21 cellular contexts compared by ENCODE assay signal in genomic region chr6:12392490-12392889, GRCh38.
"Had no signal": no experiment of that assay in that cellular context is flagged by ENCODE, and none has a peak within 500 bp of the region (broad histone marks: within the 10 kb centered on the region; RNA-seq: fewer than 3 reads in every experiment).

No MANE protein-coding gene starts in this region.

- H3K27ac ChIP-seq: esophagus muscularis mucosa, gastrocnemius medialis, lower lobe of right lung, thyroid gland, upper lobe of right lung had no signal

- H3K4me1 ChIP-seq: gastrocnemius medialis, lower lobe of right lung, thyroid gland, upper lobe of right lung had no signal

- H3K36me3 ChIP-seq: esophagus muscularis mucosa, gastrocnemius medialis, lower lobe of right lung, thyroid gland, upper lobe of right lung had no signal

- DNase-seq: activated CD4-positive, alpha-beta T cell treated with anti-CD3 and anti-CD28 coated beads for 36 hours; activated CD4-positive, alpha-beta T cell treated with anti-CD3 and anti-CD28 coated beads, Interleukin-2, amount 50 U/mL, for 48 hours; activated CD8-positive, alpha-beta memory T cell treated with anti-CD3 and anti-CD28 coated beads, Interleukin-2, amount 50 U/mL, for 48 hours; activated naive CD4-positive, alpha-beta T cell treated with Interleukin-2 at 50 U/mL for 16 hours; activated naive CD8-positive, alpha-beta T cell treated with anti-CD3 and anti-CD28 coated beads for 36 hours; activated T-cell treated with anti-CD3 and anti-CD28 coated beads, Interleukin-2, amount 50 U/mL, for 48 hours; effector memory CD4-positive, alpha-beta T cell; gastrocnemius medialis; islet precursor cell; left colon; lower lobe of right lung; naive thymus-derived CD4-positive, alpha-beta T cell; occipital lobe; retina; stimulated activated CD4-positive, alpha-beta T cell treated with anti-CD3 and anti-CD28 coated beads, Interleukin-1b, Interleukin-23, amount 100 ng/mL, for 48 hours; substantia nigra; T1000; thyroid gland; upper lobe of right lung had no signal

- H3K9me3 ChIP-seq: esophagus muscularis mucosa, gastrocnemius medialis, lower lobe of right lung, thyroid gland, upper lobe of right lung had no signal

- ATAC-seq: activated CD4-positive, alpha-beta T cell treated with anti-CD3 and anti-CD28 coated beads for 36 hours; gastrocnemius medialis; left colon; lower lobe of right lung; naive thymus-derived CD4-positive, alpha-beta T cell; upper lobe of right lung; WTC11 had no signal

- H3K27me3 ChIP-seq: esophagus muscularis mucosa, gastrocnemius medialis, thyroid gland, upper lobe of right lung had no signal

- H3K4me3 ChIP-seq: esophagus muscularis mucosa, gastrocnemius medialis, lower lobe of right lung, thyroid gland, upper lobe of right lung had no signal
